Comparison of ENCODE assay signal across 18 cellular contexts in the genomic region with DNA sequence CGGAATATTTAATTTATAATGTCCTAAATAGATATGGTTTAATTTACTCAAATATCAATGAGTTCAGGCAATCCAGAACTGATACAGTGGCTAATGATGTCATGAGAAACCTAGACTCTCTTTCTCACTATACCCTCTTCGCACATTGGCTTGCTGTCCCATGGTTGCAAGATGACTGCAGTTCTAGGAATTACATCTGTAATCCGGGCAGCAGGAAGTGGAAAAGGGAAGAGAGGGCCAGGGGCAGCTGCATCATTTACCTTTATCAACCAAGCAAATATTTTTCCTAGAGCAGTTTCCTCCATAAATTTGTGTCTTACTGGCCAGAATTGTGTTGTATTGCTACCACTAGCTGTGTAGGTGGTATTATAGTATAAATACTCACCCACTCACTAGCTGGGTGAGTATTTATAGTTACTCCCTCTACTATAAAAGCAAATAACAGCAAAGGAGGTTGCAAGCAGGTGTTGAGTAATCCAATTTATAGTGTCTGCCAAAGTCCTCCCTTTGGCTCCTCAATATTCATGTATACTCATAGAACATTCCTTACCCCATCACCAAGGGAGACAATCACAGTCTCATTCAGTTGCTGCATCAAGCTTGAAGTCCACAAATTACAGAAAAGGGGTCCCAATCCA.
A peak's percentile ranks its signal among the peaks of the same experiment; 100 is the strongest.
DNase-seq lines count a peak whose midpoint lies in the region; ATAC-seq and TF ChIP-seq lines count a peak whose summit lies in the region.
"Had no signal": no experiment of that assay in that cellular context is flagged by ENCODE, and none has a peak within 500 bp of the region (broad histone marks: within the 10 kb centered on the region; RNA-seq: fewer than 3 reads in every experiment).

No MANE protein-coding gene starts in this region.

- peaks cover 52% of the 10 kb centered on the region for H3F3A ChIP-seq in SK-N-SH (replicated peaks; ENCODE audit: insufficient read depth)
- H3F3A ChIP-seq in PC-3 (ENCODE audit: low read length, unreplicated experiment) = no peaks in the 10 kb centered on the region

- H3K36me3 ChIP-seq in SK-N-SH (replicated peaks in 1 of 2; ENCODE audit: control insufficient read depth in 1 of 2, insufficient read depth in 2 of 2, low read length in 1 of 2) (no peaks in the 10 kb centered on the region), PC-3 (ENCODE audit: low read depth, low read length) (no peaks in the 10 kb centered on the region)
- H3K36me3 ChIP-seq: neutrophil, right atrium auricular region had no signal

- H4K20me1 ChIP-seq in SK-N-SH (ENCODE audit: insufficient read depth) = no peaks in the 10 kb centered on the region
- no peaks in the 10 kb centered on the region for H4K20me1 ChIP-seq in PC-3 (ENCODE audit: low read length)

- CTCF ChIA-PET in SK-N-SH (lab: Yijun Ruan, JAX) (interaction anchor here (0.7 kb wide), 2 partner anchors 20 to 116 kb away, joined by 3 read pairs; no protein-coding TSS in a partner anchor), PC-3 (lab: Charles Lee) (no interaction called here)

- H3K9ac ChIP-seq in SK-N-SH = no peak overlapping the region
- H3K9ac ChIP-seq in PC-3 (ENCODE audit: low read length) = no peak overlapping the region

- peak overlapping the region; percentile 35; the same call in 1 of the 2 replicates for H2AFZ ChIP-seq in SK-N-SH (ENCODE audit: low read depth)
- H2AFZ ChIP-seq in PC-3 (ENCODE audit: low read length) = no peak overlapping the region

- H3K4me2 ChIP-seq in SK-N-SH (no peak overlapping the region), PC-3 (ENCODE audit: low read length) (no peak overlapping the region)

- H3K9me3 ChIP-seq in SK-N-SH (no peaks in the 10 kb centered on the region), PC-3 (ENCODE audit: low read length) (no peaks in the 10 kb centered on the region)
- H3K9me3 ChIP-seq: neutrophil, right atrium auricular region had no signal

- H3K4me3 ChIP-seq in SK-N-SH (ENCODE audit: low read depth in 2 of 2, low read length in 1 of 2) (no peak overlapping the region), PC-3 (ENCODE audit: low read length) (no peak overlapping the region)
- H3K4me3 ChIP-seq: right atrium auricular region had no signal

- H3K27ac ChIP-seq in SK-N-SH (ENCODE audit: low read depth in 2 of 2, low read length in 1 of 2) (peak overlapping the region in 1 of 2 experiments; percentile 82; a peak in 3 of 4 replicates), PC-3 (ENCODE audit: low read length) (no peak overlapping the region)
- H3K27ac ChIP-seq: C4-2B, neutrophil, right atrium auricular region had no signal

- POLR2A ChIA-PET in SK-N-SH (lab: Yijun Ruan, JAX) = no interaction called here
- POLR2A ChIA-PET in PC-3 (lab: Charles Lee; ENCODE audit: unreplicated experiment) = no interaction called here

- 61% methylated on average over 3 of the region's 3 CpGs for WGBS in SK-N-SH (ENCODE audit: low lambda C conversion rate)

- ATAC-seq in SK-N-SH treated with all-trans-retinoic acid at 6 μM for 48 hours (no peak), PC-3 (no peak), GM18858 (IDR thresholded peaks at IDR 0.05; ENCODE audit: unreplicated experiment) (no peak), HG03442 (IDR thresholded peaks at IDR 0.05; ENCODE audit: unreplicated experiment) (no peak), GM19351 (IDR thresholded peaks at IDR 0.05; ENCODE audit: unreplicated experiment) (no peak)
- ATAC-seq: HepG2; left lobe of liver; stimulated activated naive B cell treated with anti-CD40 and anti-IgM and Interleukin-4, amounts not matched to agents 10 μg/mL and 1 μg/mL and 100 μg/mL, for 72 hours had no signal

- no peaks in the 10 kb centered on the region for H3K9me2 ChIP-seq in SK-N-SH
- no peaks in the 10 kb centered on the region for H3K9me2 ChIP-seq in PC-3 (replicated peaks; ENCODE audit: low read length)

- DNase-seq in SK-N-SH = no peak
- peak; percentile 12 for DNase-seq in PC-3
- peak; percentile 16 for DNase-seq in fibroblast of peridontal ligament (ENCODE audit: extremely low read depth)
- DNase-seq in ureter (ENCODE audit: low spot score) = no peak
- DNase-seq: activated CD4-positive, alpha-beta T cell treated with anti-CD3 and anti-CD28 coated beads for 48 hours; activated naive CD4-positive, alpha-beta T cell treated with anti-CD3 and anti-CD28 coated beads for 36 hours; cortex of kidney; NCI-H2029; stimulated activated naive B cell treated with anti-CD40 and anti-IgM and Interleukin-4, amounts not matched to agents 10 μg/mL and 1 μg/mL and 100 μg/mL, for 72 hours had no signal

- no peaks in the 10 kb centered on the region for H3K27me3 ChIP-seq in SK-N-SH (ENCODE audit: insufficient read depth)
- H3K27me3 ChIP-seq in PC-3 (ENCODE audit: low read length) = peaks cover 9% of the 10 kb centered on the region; the same call in 1 of the 2 replicates
- H3K27me3 ChIP-seq: neutrophil, right atrium auricular region had no signal

- TF ChIP-seq CTCF in SK-N-SH (IDR thresholded peaks at IDR 0.05) (no peak), PC-3 (conservative IDR thresholded peaks at IDR 0.05; ENCODE audit: low read depth, low read length) (no peak)

- H3K79me2 ChIP-seq in SK-N-SH (ENCODE audit: insufficient read depth) = no peaks in the 10 kb centered on the region
- H3K79me2 ChIP-seq in PC-3 (ENCODE audit: low read length) = no peaks in the 10 kb centered on the region

- BruUV-seq in PC-3 (replicated peaks; lab: Mats Ljungman, UMichigan) = no TSS peak

- peaks cover 11 to 46% of the 10 kb centered on the region in 2 experiments for H3K4me1 ChIP-seq in SK-N-SH (ENCODE audit: control insufficient read depth in 1 of 2, insufficient read depth in 2 of 2, low read depth in 1 of 2, low read length in 1 of 2)
- no peaks in the 10 kb centered on the region for H3K4me1 ChIP-seq in PC-3 (ENCODE audit: insufficient read depth, low read length)
- H3K4me1 ChIP-seq: right atrium auricular region had no signal

- TF ChIP-seq RAD21 in SK-N-SH (IDR thresholded peaks at IDR 0.05; ENCODE audit: low read length) = no peak

- intact Hi-C loops in PC-3 (cut with micrococcal nuclease) = no loop called here

- TF ChIP-seq EP300 in SK-N-SH (IDR thresholded peaks at IDR 0.05; ENCODE audit: borderline replicate concordance in 1 of 2, low read depth in 1 of 2, low read length in 1 of 2) = no peak

TF ChIP-seq in SK-N-SH, 30 proteins besides CTCF, POLR2A, EP300 and RAD21 (continues in another document):
- TF ChIP-seq RCOR1 (IDR thresholded peaks at IDR 0.05; ENCODE audit: low read length) (no peak), SMC3 (IDR thresholded peaks at IDR 0.05; ENCODE audit: low read depth, low read length) (no peak), YY1 (IDR thresholded peaks at IDR 0.05; ENCODE audit: low read depth) (no peak), NRF1 (IDR thresholded peaks at IDR 0.05; ENCODE audit: low read depth, low read length) (no peak), FOSL2 (IDR thresholded peaks at IDR 0.05; ENCODE audit: borderline replicate concordance, low read depth) (no peak), TAF1 (IDR thresholded peaks at IDR 0.05; ENCODE audit: borderline replicate concordance, low read depth, low read length) (no peak), GABPA (IDR thresholded peaks at IDR 0.05; ENCODE audit: low read depth) (no peak), POLR2AphosphoS5 (IDR thresholded peaks at IDR 0.05; ENCODE audit: low read depth, low read length) (no peak), TEAD4 (IDR thresholded peaks at IDR 0.05; ENCODE audit: borderline replicate concordance, insufficient read depth) (no peak)
- TF ChIP-seq, protein P1, sequence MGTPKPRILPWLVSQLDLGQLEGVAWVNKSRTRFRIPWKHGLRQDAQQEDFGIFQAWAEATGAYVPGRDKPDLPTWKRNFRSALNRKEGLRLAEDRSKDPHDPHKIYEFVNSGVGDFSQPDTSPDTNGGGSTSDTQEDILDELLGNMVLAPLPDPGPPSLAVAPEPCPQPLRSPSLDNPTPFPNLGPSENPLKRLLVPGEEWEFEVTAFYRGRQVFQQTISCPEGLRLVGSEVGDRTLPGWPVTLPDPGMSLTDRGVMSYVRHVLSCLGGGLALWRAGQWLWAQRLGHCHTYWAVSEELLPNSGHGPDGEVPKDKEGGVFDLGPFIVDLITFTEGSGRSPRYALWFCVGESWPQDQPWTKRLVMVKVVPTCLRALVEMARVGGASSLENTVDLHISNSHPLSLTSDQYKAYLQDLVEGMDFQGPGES (IDR thresholded peaks at IDR 0.05; ENCODE audit: low read depth, low read length) = no peak

TF ChIP-seq in SK-N-SH treated with all-trans-retinoic acid at 6 μM for 48 hours, 23 proteins besides CTCF, POLR2A, EP300 and RAD21 (continues in another document):
- TF ChIP-seq ZC3H10 (CRISPR knock-in tag; IDR thresholded peaks at IDR 0.05) (no peak), ARNTL (CRISPR knock-in tag; IDR thresholded peaks at IDR 0.05; ENCODE audit: borderline replicate concordance, low read depth) (no peak), OSR1 (CRISPR knock-in tag; IDR thresholded peaks at IDR 0.05) (no peak), PPARA (CRISPR knock-in tag; IDR thresholded peaks at IDR 0.05; ENCODE audit: borderline replicate concordance) (no peak)
- TF ChIP-seq, protein P2, sequence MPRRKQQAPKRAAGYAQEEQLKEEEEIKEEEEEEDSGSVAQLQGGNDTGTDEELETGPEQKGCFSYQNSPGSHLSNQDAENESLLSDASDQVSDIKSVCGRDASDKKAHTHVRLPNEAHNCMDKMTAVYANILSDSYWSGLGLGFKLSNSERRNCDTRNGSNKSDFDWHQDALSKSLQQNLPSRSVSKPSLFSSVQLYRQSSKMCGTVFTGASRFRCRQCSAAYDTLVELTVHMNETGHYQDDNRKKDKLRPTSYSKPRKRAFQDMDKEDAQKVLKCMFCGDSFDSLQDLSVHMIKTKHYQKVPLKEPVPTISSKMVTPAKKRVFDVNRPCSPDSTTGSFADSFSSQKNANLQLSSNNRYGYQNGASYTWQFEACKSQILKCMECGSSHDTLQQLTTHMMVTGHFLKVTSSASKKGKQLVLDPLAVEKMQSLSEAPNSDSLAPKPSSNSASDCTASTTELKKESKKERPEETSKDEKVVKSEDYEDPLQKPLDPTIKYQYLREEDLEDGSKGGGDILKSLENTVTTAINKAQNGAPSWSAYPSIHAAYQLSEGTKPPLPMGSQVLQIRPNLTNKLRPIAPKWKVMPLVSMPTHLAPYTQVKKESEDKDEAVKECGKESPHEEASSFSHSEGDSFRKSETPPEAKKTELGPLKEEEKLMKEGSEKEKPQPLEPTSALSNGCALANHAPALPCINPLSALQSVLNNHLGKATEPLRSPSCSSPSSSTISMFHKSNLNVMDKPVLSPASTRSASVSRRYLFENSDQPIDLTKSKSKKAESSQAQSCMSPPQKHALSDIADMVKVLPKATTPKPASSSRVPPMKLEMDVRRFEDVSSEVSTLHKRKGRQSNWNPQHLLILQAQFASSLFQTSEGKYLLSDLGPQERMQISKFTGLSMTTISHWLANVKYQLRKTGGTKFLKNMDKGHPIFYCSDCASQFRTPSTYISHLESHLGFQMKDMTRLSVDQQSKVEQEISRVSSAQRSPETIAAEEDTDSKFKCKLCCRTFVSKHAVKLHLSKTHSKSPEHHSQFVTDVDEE (CRISPR knock-in tag; IDR thresholded peaks at IDR 0.05) = no peak

Comparison
In these comparisons a context has a peak if more than half of its experiments do, and no peak if none do; other contexts are left out.
1. DNase-seq: peak in PC-3 (single experiment) and fibroblast of peridontal ligament (single experiment); none in SK-N-SH (single experiment) and ureter (single experiment).